In genomic region chr5:145553177-145553576, GRCh38 we compare ENCODE assay signal across 22 cellular contexts.
"Had no signal": no experiment of that assay in that cellular context is flagged by ENCODE, and none has a peak within 500 bp of the region (broad histone marks: within the 10 kb centered on the region; RNA-seq: fewer than 3 reads in every experiment).

No MANE protein-coding gene starts in this region.

- H3K4me3 ChIP-seq: colonic mucosa, gastrocnemius medialis, lower lobe of right lung, prostate gland, right atrium auricular region, smooth muscle cell, thyroid gland had no signal

- ATAC-seq: gastrocnemius medialis; left ventricle myocardium superior; lower lobe of right lung; naive thymus-derived CD8-positive, alpha-beta T cell; sciatic nerve; stimulated activated naive CD8-positive, alpha-beta T cell treated with anti-CD3 and anti-CD28 coated beads, Interleukin-15, amount 100 ng/mL, for 72 hours had no signal

- H3K4me1 ChIP-seq: colonic mucosa, gastrocnemius medialis, lower lobe of right lung, prostate gland, right atrium auricular region, thyroid gland had no signal

- DNase-seq: colonic mucosa; effector CD8-positive, alpha-beta T cell; endodermal cell; erythroblast; gastrocnemius medialis; head of caudate nucleus; left ventricle myocardium superior; lower lobe of right lung; naive thymus-derived CD8-positive, alpha-beta T cell; nephron progenitor cell; nucleus accumbens; stimulated activated CD4-positive, alpha-beta T cell treated with anti-CD3 and anti-CD28 coated beads, Interleukin-12 subunit alpha, Interleukin-12 subunit beta, amount 100 ng/mL, for 4 hours; stimulated activated CD4-positive, alpha-beta T cell treated with anti-CD3 and anti-CD28 coated beads, Interleukin-1b, Interleukin-23, amount 100 ng/mL, for 48 hours; stimulated activated CD4-positive, alpha-beta T cell treated with anti-CD3 and anti-CD28 coated beads, Interleukin-4, amount 100 ng/mL, for 1 hour; stimulated activated CD8-positive, alpha-beta memory T cell treated with anti-CD3 and anti-CD28 coated beads, Interleukin-4, amount 100 ng/mL, for 48 hours; stimulated activated naive CD4-positive, alpha-beta T cell; stimulated activated naive CD8-positive, alpha-beta T cell treated with anti-CD3 and anti-CD28 coated beads, Interleukin-15, amount 100 ng/mL, for 72 hours; thyroid gland had no signal

- H3K27ac ChIP-seq: colonic mucosa, gastrocnemius medialis, lower lobe of right lung, prostate gland, right atrium auricular region, thyroid gland had no signal

- H3K27me3 ChIP-seq: colonic mucosa, gastrocnemius medialis, right atrium auricular region, thyroid gland had no signal

- H3K36me3 ChIP-seq: colonic mucosa, gastrocnemius medialis, lower lobe of right lung, prostate gland, right atrium auricular region, thyroid gland had no signal

- H3K9me3 ChIP-seq: colonic mucosa, gastrocnemius medialis, lower lobe of right lung, prostate gland, right atrium auricular region, thyroid gland had no signal
